In genomic region chr18:9536354-9537152, GRCh38 we compare ENCODE assay signal across 17 cellular contexts.
DNase-seq lines count a peak whose midpoint lies in the region; ATAC-seq and TF ChIP-seq lines count a peak whose summit lies in the region.
"Had no signal": no experiment of that assay in that cellular context is flagged by ENCODE, and none has a peak within 500 bp of the region (broad histone marks: within the 10 kb centered on the region; RNA-seq: fewer than 3 reads in every experiment).

No MANE protein-coding gene starts in this region.

- POLR2A ChIA-PET in HCT116 (lab: Charles Lee) (no interaction called here), WTC11 (lab: Charles Lee) (interaction anchor here (0.5 kb wide), 1 partner anchor 37 kb away, joined by 3 read pairs; no protein-coding TSS in a partner anchor)

- H3K4me3 ChIP-seq in HCT116 (replicated peaks in 1 of 2; ENCODE audit: low read depth in 1 of 2, low read length in 2 of 2): no peak overlapping the region
- H3K4me3 ChIP-seq in thoracic aorta: no peak overlapping the region
- H3K4me3 ChIP-seq in transverse colon: no peak overlapping the region
- H3K4me3 ChIP-seq: colonic mucosa, Peyer's patch had no signal

- RAD21 ChIA-PET in HCT116 (lab: Charles Lee; ENCODE audit: low non-redundant PET in 1 of 2, low total read pairs in 2 of 2, uncharacterized antibody in 2 of 2, unreplicated experiment in 2 of 2): no interaction called here

- WGBS in transverse colon (ENCODE audit: low coverage in 1 of 2), 2 donors: 92 to 97% methylated on average over 4 to 17 of the region's 24 CpGs

- peaks cover 9 to 19% of the 10 kb centered on the region in 2 experiments; a peak in 3 of 4 replicates for H3K36me3 ChIP-seq in HCT116 (ENCODE audit: control insufficient read depth in 1 of 2, insufficient read depth in 2 of 2, low read length in 2 of 2)
- peaks cover 19% of the 10 kb centered on the region for H3K36me3 ChIP-seq in thoracic aorta
- peaks cover 0 to 25% (median 6%) of the 10 kb centered on the region in 4 donors for H3K36me3 ChIP-seq in transverse colon

- no peak for TF ChIP-seq CTCF in HCT116 (IDR thresholded peaks at IDR 0.05 in 2 of 3, conservative IDR thresholded peaks at IDR 0.05 in 1 of 3; ENCODE audit: borderline replicate concordance in 1 of 3, insufficient read depth in 1 of 3, low read depth in 2 of 3, low read length in 2 of 3)
- no peak for TF ChIP-seq CTCF in WTC11 (IDR thresholded peaks at IDR 0.05)
- no peak for TF ChIP-seq CTCF in thoracic aorta (IDR thresholded peaks at IDR 0.05)
- TF ChIP-seq CTCF in transverse colon (IDR thresholded peaks at IDR 0.05): no peak

- H3K27me3 ChIP-seq in HCT116 (ENCODE audit: insufficient read depth, low read length) (no peaks in the 10 kb centered on the region), thoracic aorta (replicated peaks; ENCODE audit: insufficient read depth) (no peaks in the 10 kb centered on the region), transverse colon (no peaks in the 10 kb centered on the region)
- H3K27me3 ChIP-seq: colonic mucosa, Peyer's patch had no signal

- TF ChIP-seq POLR2A in HCT116 (IDR thresholded peaks at IDR 0.05; ENCODE audit: borderline replicate concordance, extremely low read depth, insufficient read depth, insufficient read length) (no peak), transverse colon (IDR thresholded peaks at IDR 0.05) (no peak)

- H3K9ac ChIP-seq in HCT116 (ENCODE audit: low read length): no peak overlapping the region

- H3K4me1 Mint-ChIP-seq in WTC11: peaks cover 14% of the 10 kb centered on the region

- no peak overlapping the region for H3K4me3 Mint-ChIP-seq in WTC11
- H3K4me3 Mint-ChIP-seq: activated T-helper 1 cell treated with anti-CD3 and anti-CD28 coated beads, Interleukin-12 subunit alpha, Interleukin-12 subunit beta, Interleukin-2, Interleukin-4 antibody, amounts not matched to agents 30 ng/mL and 10 ng/mL and 1 ng/mL, durations not matched to agents 14 hours and 24 hours and 36 hours had no signal

- TSS peak; percentile 26 for BruUV-seq in HCT116 (replicated peaks; lab: Mats Ljungman, UMichigan)

- H3K9me3 ChIP-seq in HCT116 (ENCODE audit: control insufficient read depth in 1 of 2, insufficient read depth in 1 of 2, low read depth in 1 of 2, low read length in 2 of 2) (no peaks in the 10 kb centered on the region), thoracic aorta (no peaks in the 10 kb centered on the region), transverse colon (no peaks in the 10 kb centered on the region)
- H3K9me3 ChIP-seq: colonic mucosa, Peyer's patch had no signal

- DNase-seq in HCT116 (ENCODE audit: low read depth, low spot score) (no peak), WTC11 (ENCODE audit: low spot score) (no peak), fibroblast of the conjunctiva (ENCODE audit: low read depth) (peak; percentile 24), thoracic aorta (ENCODE audit: low spot score) (no peak), transverse colon (no peak), NCI-H345 treated with DMSO at 0.1 percent for 48 hours (lab: John Stamatoyannopoulos, UW; ENCODE audit: unreplicated experiment) (no peak)
- no peak for DNase-seq in activated CD4-positive, alpha-beta T cell treated with anti-CD3 and anti-CD28 coated beads, Interleukin-2, amount 50 U/mL, for 48 hours
- DNase-seq: colonic mucosa; NCI-H2107; NCI-H69; Peyer's patch; stimulated activated CD4-positive, alpha-beta T cell treated with anti-CD3 and anti-CD28 coated beads, Interleukin-4, amount 100 ng/mL, for 24 hours; stimulated activated CD8-positive, alpha-beta memory T cell treated with anti-CD3 and anti-CD28 coated beads, Interleukin-4, amount 100 ng/mL, for 48 hours had no signal

- intact Hi-C loops in HCT116 (cut with micrococcal nuclease): loop anchor here (10.0 kb wide), 1 partner anchor 62 kb away; the partner anchor contains the start of gene RALBP1
- intact Hi-C loops in transverse colon (cut with DNase I; ENCODE audit: low total_unique reads): no loop called here

- peaks cover 38% of the 10 kb centered on the region for H3K36me3 Mint-ChIP-seq in WTC11

- no peaks in the 10 kb centered on the region for H4K20me1 ChIP-seq in HCT116 (ENCODE audit: insufficient read depth)

- no peak for ATAC-seq in HCT116
- no peak for ATAC-seq in WTC11
- ATAC-seq in thoracic aorta (ENCODE audit: insufficient number of reproducible peaks, low FRiP score, low read depth): no peak
- ATAC-seq in HG03520 (IDR thresholded peaks at IDR 0.05; ENCODE audit: unreplicated experiment): no peak
- ATAC-seq: left lobe of liver had no signal

- no peak for TF ChIP-seq EP300 in transverse colon (IDR thresholded peaks at IDR 0.05; ENCODE audit: low read depth)

- H2AFZ ChIP-seq in HCT116 (ENCODE audit: low read depth, low read length, poor library complexity, severe bottlenecking): no peak overlapping the region

- CTCF ChIA-PET in HCT116 (lab: Charles Lee): no interaction called here
- CTCF ChIA-PET in WTC11 (lab: Charles Lee): no interaction called here

- H3K27ac Mint-ChIP-seq in WTC11: peak overlapping the region; percentile 60; the same call in 1 of the 2 replicates
- H3K27ac Mint-ChIP-seq: activated T-helper 1 cell treated with anti-CD3 and anti-CD28 coated beads, Interleukin-12 subunit alpha, Interleukin-12 subunit beta, Interleukin-2, Interleukin-4 antibody, amounts not matched to agents 30 ng/mL and 10 ng/mL and 1 ng/mL, durations not matched to agents 14 hours and 24 hours and 36 hours had no signal

- no peaks in the 10 kb centered on the region for H3K9me2 ChIP-seq in HCT116 (ENCODE audit: insufficient read depth)

- H3K4me1 ChIP-seq in HCT116 (ENCODE audit: control insufficient read depth in 1 of 2, insufficient read depth in 2 of 2, low read length in 2 of 2) (no peaks in the 10 kb centered on the region), thoracic aorta (ENCODE audit: control insufficient read depth in 1 of 2, low read depth in 2 of 2) (peaks cover 3 to 20% of the 10 kb centered on the region in 2 donors), transverse colon (no peaks in the 10 kb centered on the region)
- H3K4me1 ChIP-seq: colonic mucosa, Peyer's patch had no signal

- H3K27me3 Mint-ChIP-seq in WTC11 (ENCODE audit: low read depth): no peaks in the 10 kb centered on the region

- H3K9me3 Mint-ChIP-seq in WTC11: no peaks in the 10 kb centered on the region
- H3K9me3 Mint-ChIP-seq: activated T-helper 1 cell treated with anti-CD3 and anti-CD28 coated beads, Interleukin-12 subunit alpha, Interleukin-12 subunit beta, Interleukin-2, Interleukin-4 antibody, amounts not matched to agents 30 ng/mL and 10 ng/mL and 1 ng/mL, durations not matched to agents 14 hours and 24 hours and 36 hours had no signal

- no peak for TF ChIP-seq RAD21 in HCT116 (IDR thresholded peaks at IDR 0.05; ENCODE audit: low read depth)

- no peaks in the 10 kb centered on the region for H3K79me2 ChIP-seq in HCT116 (ENCODE audit: insufficient read depth, low read length)

- no peak overlapping the region for H3K27ac ChIP-seq in HCT116 (ENCODE audit: low read depth, low read length)
- H3K27ac ChIP-seq in thoracic aorta: peak overlapping the region; percentile 65 to 76
- H3K27ac ChIP-seq in transverse colon: peak overlapping the region in 1 of 4 donors; percentile 32
- H3K27ac ChIP-seq: colonic mucosa, VCaP had no signal

- in situ Hi-C loops in transverse colon (cut with MboI; ENCODE audit: low pct_ligation_motif_present in 1 of 4, low pct_unique_long_range_greater_than_20kb in 1 of 4, low sequenced_read_pairs in 3 of 4): loop anchor here in 1 of 4 donors (10.0 kb wide), 1 partner anchor 202 kb away; the partner anchor contains the start of gene TWSG1

- no peak overlapping the region for H3K4me2 ChIP-seq in HCT116 (ENCODE audit: low read length)

TF ChIP-seq in HCT116, 20 proteins besides CTCF, POLR2A, EP300 and RAD21 (continues in another document):
- TF ChIP-seq, protein P1, sequence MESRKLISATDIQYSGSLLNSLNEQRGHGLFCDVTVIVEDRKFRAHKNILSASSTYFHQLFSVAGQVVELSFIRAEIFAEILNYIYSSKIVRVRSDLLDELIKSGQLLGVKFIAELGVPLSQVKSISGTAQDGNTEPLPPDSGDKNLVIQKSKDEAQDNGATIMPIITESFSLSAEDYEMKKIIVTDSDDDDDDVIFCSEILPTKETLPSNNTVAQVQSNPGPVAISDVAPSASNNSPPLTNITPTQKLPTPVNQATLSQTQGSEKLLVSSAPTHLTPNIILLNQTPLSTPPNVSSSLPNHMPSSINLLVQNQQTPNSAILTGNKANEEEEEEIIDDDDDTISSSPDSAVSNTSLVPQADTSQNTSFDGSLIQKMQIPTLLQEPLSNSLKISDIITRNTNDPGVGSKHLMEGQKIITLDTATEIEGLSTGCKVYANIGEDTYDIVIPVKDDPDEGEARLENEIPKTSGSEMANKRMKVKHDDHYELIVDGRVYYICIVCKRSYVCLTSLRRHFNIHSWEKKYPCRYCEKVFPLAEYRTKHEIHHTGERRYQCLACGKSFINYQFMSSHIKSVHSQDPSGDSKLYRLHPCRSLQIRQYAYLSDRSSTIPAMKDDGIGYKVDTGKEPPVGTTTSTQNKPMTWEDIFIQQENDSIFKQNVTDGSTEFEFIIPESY (IDR thresholded peaks at IDR 0.05; ENCODE audit: extremely low read depth, insufficient replicate concordance, low read length): no peak
- TF ChIP-seq POLR2AphosphoS5 (IDR thresholded peaks at IDR 0.05; ENCODE audit: low read depth, low read length): no peak
- TF ChIP-seq CEBPB (IDR thresholded peaks at IDR 0.05; ENCODE audit: low read depth): no peak
- no peak for TF ChIP-seq TCF7L2 (IDR thresholded peaks at IDR 0.05; ENCODE audit: borderline replicate concordance, extremely low read depth, insufficient read depth, insufficient read length)

TF ChIP-seq in WTC11, 78 proteins besides CTCF, POLR2A, EP300 and RAD21 (continues in another document):
- no peak for TF ChIP-seq IRF2 (CRISPR knock-in tag; IDR thresholded peaks at IDR 0.05; ENCODE audit: borderline replicate concordance, low read depth)
- no peak for TF ChIP-seq SMAD4 (CRISPR knock-in tag; IDR thresholded peaks at IDR 0.05)
- TF ChIP-seq KAT7 (CRISPR knock-in tag; IDR thresholded peaks at IDR 0.05; ENCODE audit: borderline replicate concordance): no peak
- no peak for TF ChIP-seq NFATC4 (CRISPR knock-in tag; IDR thresholded peaks at IDR 0.05)
- TF ChIP-seq ZNF317 (CRISPR knock-in tag; IDR thresholded peaks at IDR 0.05; ENCODE audit: borderline replicate concordance, low read depth): no peak
- no peak for TF ChIP-seq JAZF1 (CRISPR knock-in tag; IDR thresholded peaks at IDR 0.05)
- TF ChIP-seq NR3C1 (CRISPR knock-in tag; conservative IDR thresholded peaks at IDR 0.05; ENCODE audit: low read depth): no peak
- TF ChIP-seq TEAD1 (CRISPR knock-in tag; IDR thresholded peaks at IDR 0.05): no peak
